In genomic region chr12:117408161-117408791, GRCh38 we compare ENCODE assay signal across 12 cellular contexts. TPM values are rescaled to one million over a fixed set of nuclear protein-coding genes. Genes with fewer than 3 reads are reported as not detected.
A peak's percentile ranks its signal among the peaks of the same experiment; 100 is the strongest.
DNase-seq lines count a peak whose midpoint lies in the region; ATAC-seq and TF ChIP-seq lines count a peak whose summit lies in the region.
"Had no signal": no experiment of that assay in that cellular context is flagged by ENCODE, and none has a peak within 500 bp of the region (broad histone marks: within the 10 kb centered on the region; RNA-seq: fewer than 3 reads in every experiment).

No MANE protein-coding gene starts in this region.

- peak; percentile 71 for ATAC-seq in left ventricle myocardium superior
- ATAC-seq in gastrocnemius medialis: peak in 1 of 2 donors; percentile 27
- ATAC-seq in HG03460 (IDR thresholded peaks at IDR 0.05; ENCODE audit: unreplicated experiment): no peak
- no peak for ATAC-seq in GM18868 (IDR thresholded peaks at IDR 0.05; ENCODE audit: unreplicated experiment)
- no peak for ATAC-seq in HG03045 (IDR thresholded peaks at IDR 0.05; ENCODE audit: unreplicated experiment)
- ATAC-seq: GM12878 had no signal

- no peak for TF ChIP-seq CTCF in gastrocnemius medialis (IDR thresholded peaks at IDR 0.05 in 4 of 5, conservative IDR thresholded peaks at IDR 0.05 in 1 of 5)

- H3K36me3 ChIP-seq in H7 (replicated peaks; ENCODE audit: control insufficient read depth, insufficient read depth, low read length): no peaks in the 10 kb centered on the region
- H3K36me3 ChIP-seq in gastrocnemius medialis: no peaks in the 10 kb centered on the region
- H3K36me3 ChIP-seq: neutrophil had no signal

- intact Hi-C loops in left ventricle myocardium superior (cut with micrococcal nuclease) (no loop called here), gastrocnemius medialis (cut with DNase I; ENCODE audit: low total_unique reads) (no loop called here)

- no peak for TF ChIP-seq POLR2A in gastrocnemius medialis (IDR thresholded peaks at IDR 0.05)

- H3K27ac ChIP-seq in gastrocnemius medialis: peak overlapping the region; percentile 72 to 89 (median 81)
- H3K27ac ChIP-seq: neutrophil had no signal

- in situ Hi-C loops in gastrocnemius medialis (cut with MboI; ENCODE audit: low sequenced_read_pairs in 4 of 4): no loop called here

- H3K9me3 ChIP-seq in gastrocnemius medialis: no peaks in the 10 kb centered on the region
- H3K9me3 ChIP-seq: neutrophil had no signal

- H3K4me3 ChIP-seq in H7 (ENCODE audit: insufficient read depth, low read depth, low read length): no peak overlapping the region
- no peak overlapping the region for H3K4me3 ChIP-seq in gastrocnemius medialis
- H3K4me3 ChIP-seq: GM12878 had no signal

- DNase-seq in H7: peak; percentile 71
- DNase-seq in RPMI7951 (ENCODE audit: low read depth): peak; percentile 65
- no peak for DNase-seq in left ventricle myocardium superior
- peak; percentile 23 to 66 for DNase-seq in gastrocnemius medialis
- no peak for DNase-seq in HuH-7 (ENCODE audit: low spot score)
- DNase-seq: activated CD4-positive, alpha-beta T cell treated with anti-CD3 and anti-CD28 coated beads for 1 hour; NCI-H1417 treated with DMSO at 0.1 percent for 48 hours had no signal

- H3K27me3 ChIP-seq in H7 (ENCODE audit: control insufficient read depth, insufficient read depth, low read length) (no peaks in the 10 kb centered on the region; the same call in 1 of the 2 replicates), gastrocnemius medialis (no peaks in the 10 kb centered on the region)

- H3K4me1 ChIP-seq in gastrocnemius medialis: peaks cover 19 to 24% of the 10 kb centered on the region in 2 donors

RNA-seq across cellular contexts. Expression of gene NOS1, which starts 46.9 kb away (rescaled TPM):
- total RNA-seq in H7 (2014; rRNA removed; shearing (Covaris generic)): 0.35 and 0.48 TPM in 2 replicates
- total RNA-seq in RPMI7951 (2014; rRNA removed; shearing (Covaris generic)): not detected in 2 replicates
- total RNA-seq in left ventricle myocardium superior (0.15 TPM), gastrocnemius medialis (10 to 100 TPM in 2 of 4 donors, 1 to 10 TPM in 2; 6.4 to 39.9 (median 8.9) TPM)
- total RNA-seq: GM12878 had no signal

Comparison
In these comparisons a context has a peak if more than half of its experiments do, and no peak if none do; other contexts are left out.
1. DNase-seq: peak in H7 (single experiment), RPMI7951 (single experiment) and gastrocnemius medialis (2 of 2); none in left ventricle myocardium superior (single experiment) and HuH-7 (single experiment).